Comparison of ENCODE assay signal across 25 cellular contexts in the genomic region with DNA sequence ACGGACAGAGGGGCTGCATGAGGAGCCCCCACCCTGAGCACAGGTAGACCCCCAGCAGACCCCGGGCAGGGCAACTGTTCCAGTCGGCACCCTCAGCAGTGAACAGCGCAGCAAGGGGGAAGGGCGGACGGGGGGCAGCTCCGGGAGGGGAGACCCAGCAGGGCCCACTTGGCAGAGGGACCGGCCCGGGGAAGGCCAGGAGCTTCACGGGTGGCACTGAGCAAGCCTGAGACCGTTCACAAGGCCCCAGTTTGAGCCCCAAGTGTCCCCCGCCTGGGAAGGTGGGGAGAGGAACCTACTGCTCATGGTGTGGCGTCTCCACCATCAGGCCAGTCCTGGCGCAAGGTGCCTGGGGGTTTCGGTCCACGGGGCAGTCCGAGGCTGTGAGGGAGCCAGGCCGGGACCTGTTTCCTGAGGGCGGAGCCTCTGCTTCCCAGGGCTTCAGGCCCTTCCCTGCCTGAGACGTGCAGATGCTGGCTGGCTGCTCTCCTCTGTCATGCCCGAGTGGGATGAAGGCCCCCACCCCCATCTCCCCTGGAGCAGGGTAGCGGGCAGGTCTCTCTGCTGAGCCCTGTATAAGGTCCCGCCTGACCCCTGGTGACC. TPM values are rescaled to one million over a fixed set of nuclear protein-coding genes. Genes with fewer than 3 reads are reported as not detected.
"Had no signal": no experiment of that assay in that cellular context is flagged by ENCODE, and none has a peak within 500 bp of the region (broad histone marks: within the 10 kb centered on the region; RNA-seq: fewer than 3 reads in every experiment).

No MANE protein-coding gene starts in this region.

- H3K4me1 Mint-ChIP-seq: activated naive CD8-positive, alpha-beta T cell treated with anti-CD3 and anti-CD28 coated beads, Interleukin-2, amount 50 U/mL, for 24 hours; IgD-negative memory B cell; WTC11 had no signal

- H3K27me3 Mint-ChIP-seq: activated naive CD8-positive, alpha-beta T cell treated with anti-CD3 and anti-CD28 coated beads, Interleukin-2, amount 50 U/mL, for 24 hours; IgD-negative memory B cell had no signal

- ATAC-seq: activated naive CD4-positive, alpha-beta T cell treated with anti-CD3 and anti-CD28 coated beads, Interleukin-2, amount 50 U/mL, for 72 hours; activated naive CD8-positive, alpha-beta T cell treated with anti-CD3 and anti-CD28 coated beads, Interleukin-2, amount 50 U/mL, for 24 hours; activated T-cell treated with anti-CD3 and anti-CD28 coated beads, Interleukin-2, amount 50 U/mL, for 4 hours; WTC11 had no signal

- H3K9me3 Mint-ChIP-seq: activated naive CD8-positive, alpha-beta T cell treated with anti-CD3 and anti-CD28 coated beads, Interleukin-2, amount 50 U/mL, for 24 hours; activated T-cell treated with anti-CD3 and anti-CD28 coated beads, Interleukin-2, amount 50 U/mL, for 4 hours; IgD-negative memory B cell had no signal

- H3K27ac Mint-ChIP-seq: activated naive CD4-positive, alpha-beta T cell treated with anti-CD3 and anti-CD28 coated beads, Interleukin-2, amount 50 U/mL, for 72 hours; activated naive CD8-positive, alpha-beta T cell treated with anti-CD3 and anti-CD28 coated beads, Interleukin-2, amount 50 U/mL, for 24 hours; IgD-negative memory B cell; T-helper 1 cell treated with Interleukin-12 subunit alpha and Interleukin-12 subunit beta and Interleukin-4 antibody, amounts not matched to agents 30 μg/mL and 1 μg/mL, for 36 hours; WTC11 had no signal

- H3K4me3 Mint-ChIP-seq: activated naive CD8-positive, alpha-beta T cell treated with anti-CD3 and anti-CD28 coated beads, Interleukin-2, amount 50 U/mL, for 24 hours; activated T-cell treated with anti-CD3 and anti-CD28 coated beads, Interleukin-2, amount 50 U/mL, for 4 hours; IgD-negative memory B cell; T-helper 1 cell treated with Interleukin-12 subunit alpha and Interleukin-12 subunit beta and Interleukin-4 antibody, amounts not matched to agents 30 μg/mL and 1 μg/mL, for 36 hours; WTC11 had no signal

- DNase-seq: activated CD4-positive, alpha-beta T cell treated with anti-CD3 and anti-CD28 coated beads for 48 hours; activated CD4-positive, alpha-beta T cell treated with anti-CD3 and anti-CD28 coated beads, Interleukin-2, amount 50 U/mL, for 48 hours; activated CD4-positive, CD25-positive, alpha-beta regulatory T cell treated with anti-CD3 and anti-CD28 coated beads, Interleukin-2, amount 50 U/mL, for 72 hours; activated CD8-positive, alpha-beta memory T cell treated with anti-CD3 and anti-CD28 coated beads for 24 hours; activated effector memory CD4-positive, alpha-beta T cell treated with anti-CD3 and anti-CD28 coated beads, Interleukin-2, amount 50 U/mL, for 16 hours; activated naive CD4-positive, alpha-beta T cell treated with Interleukin-2 at 50 U/mL for 16 hours; activated naive CD8-positive, alpha-beta T cell treated with anti-CD3 and anti-CD28 coated beads, Interleukin-2, amount 50 U/mL, for 24 hours; activated T-cell treated with anti-CD3 and anti-CD28 coated beads, Interleukin-2, amount 50 U/mL, for 4 hours; amniotic stem cell; KG1; NCI-H1048; NCI-H146; NCI-H187 treated with DMSO at 0.1 percent for 48 hours; NCI-H2081 treated with DMSO at 0.1 percent for 48 hours; NCI-H446; NCI-H524; SHP77 treated with DMSO at 0.1 percent for 48 hours; T-helper 9 cell had no signal

RNA-seq across cellular contexts. Expression of gene GNG13, which starts 54.4 kb away (rescaled TPM):
- total RNA-seq: activated naive CD4-positive, alpha-beta T cell treated with anti-CD3 and anti-CD28 coated beads, Interleukin-2, amount 50 U/mL, for 72 hours; activated T-cell treated with anti-CD3 and anti-CD28 coated beads, Interleukin-2, amount 50 U/mL, for 4 hours; LHCN-M2; M059J; SK-MEL-5; WTC11 had no signal
- polyA plus RNA-seq: IgD-negative memory B cell had no signal
